ENCODE assay signal across 10 cellular contexts in the genomic region with DNA sequence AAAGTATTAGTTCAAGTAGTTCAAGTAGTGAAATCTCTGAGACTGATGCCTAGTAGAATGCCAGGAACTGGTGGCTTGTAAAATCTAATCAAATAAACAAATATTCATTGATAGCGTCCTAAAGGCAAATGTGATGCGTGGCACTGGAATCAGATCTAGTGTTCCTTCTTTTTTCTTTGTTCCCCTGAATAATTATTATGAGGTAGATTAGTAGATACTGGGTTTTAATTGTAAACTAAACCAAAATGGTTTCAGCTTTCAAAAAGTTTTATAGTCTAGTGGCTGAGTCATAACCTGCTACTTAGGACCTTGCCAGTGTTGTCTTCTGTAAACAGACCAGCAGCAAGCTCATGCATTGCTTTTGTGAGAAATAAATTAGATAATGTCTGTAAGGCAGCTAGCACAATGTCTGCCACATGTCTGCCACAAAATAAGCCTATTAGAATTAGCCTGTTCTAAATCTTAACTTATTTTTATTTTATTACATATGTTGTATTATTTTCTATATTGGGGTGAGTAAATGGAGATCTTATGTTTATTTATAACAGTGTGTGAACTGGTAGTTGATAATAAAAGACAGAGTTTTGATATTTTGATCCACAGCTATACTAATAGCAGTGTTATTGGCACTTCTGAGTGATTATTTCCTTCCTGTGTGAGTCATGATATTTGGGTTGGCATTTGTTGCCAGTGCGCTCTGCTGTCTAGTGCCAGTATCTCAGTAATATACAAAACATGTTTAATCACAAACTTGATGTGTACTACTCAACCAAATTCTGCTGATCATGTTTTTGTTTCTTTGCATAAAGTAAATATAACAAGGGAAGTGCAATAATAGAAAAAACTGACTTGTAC.
A peak's percentile ranks its signal among the peaks of the same experiment; 100 is the strongest.
DNase-seq lines count a peak whose midpoint lies in the region; ATAC-seq and TF ChIP-seq lines count a peak whose summit lies in the region.
"Had no signal": no experiment of that assay in that cellular context is flagged by ENCODE, and none has a peak within 500 bp of the region (broad histone marks: within the 10 kb centered on the region; RNA-seq: fewer than 3 reads in every experiment).

No MANE protein-coding gene starts in this region.

- H3K36me3 Mint-ChIP-seq in chondrocyte (ENCODE audit: low read depth): peaks cover 4% of the 10 kb centered on the region

- H3K27ac ChIP-seq in prostate gland (no peak overlapping the region), esophagus squamous epithelium (no peak overlapping the region), upper lobe of right lung (no peak overlapping the region)
- H3K27ac ChIP-seq: SJCRH30 had no signal

- no peaks in the 10 kb centered on the region for H3K36me3 ChIP-seq in prostate gland
- H3K36me3 ChIP-seq in esophagus squamous epithelium: no peaks in the 10 kb centered on the region
- no peaks in the 10 kb centered on the region for H3K36me3 ChIP-seq in upper lobe of right lung
- H3K36me3 ChIP-seq: SJCRH30 had no signal

- H3K27ac Mint-ChIP-seq in chondrocyte (ENCODE audit: unreplicated experiment): no peak overlapping the region
- H3K27ac Mint-ChIP-seq: activated naive CD4-positive, alpha-beta T cell treated with anti-CD3 and anti-CD28 coated beads for 36 hours had no signal

- H3K4me1 ChIP-seq in prostate gland (replicated peaks) (peaks cover 4% of the 10 kb centered on the region), esophagus squamous epithelium (peaks cover 3 to 12% (median 5%) of the 10 kb centered on the region in 3 donors), upper lobe of right lung (peaks cover 11% of the 10 kb centered on the region)

- H3K9me3 ChIP-seq in prostate gland: no peaks in the 10 kb centered on the region
- no peaks in the 10 kb centered on the region for H3K9me3 ChIP-seq in esophagus squamous epithelium
- H3K9me3 ChIP-seq in upper lobe of right lung: peaks cover 9% of the 10 kb centered on the region
- H3K9me3 ChIP-seq: SJCRH30 had no signal

- TF ChIP-seq POLR2A in prostate gland (IDR thresholded peaks at IDR 0.05) (no peak), esophagus squamous epithelium (IDR thresholded peaks at IDR 0.05) (no peak)

- DNase-seq in ELR (ENCODE audit: low read depth) (peak; percentile 73), NCI-H226 (peak; percentile 47), dermis microvascular lymphatic vessel endothelial cell (ENCODE audit: low read depth in 2 of 2) (peak; percentile 69 to 92), prostate gland (ENCODE audit: low spot score) (peak; percentile 8), chondrocyte (ENCODE audit: low spot score) (no peak), esophagus squamous epithelium (lab: John Stamatoyannopoulos, UW) (no peak), upper lobe of right lung (no peak)
- DNase-seq: activated naive CD4-positive, alpha-beta T cell treated with anti-CD3 and anti-CD28 coated beads for 36 hours had no signal

- no peaks in the 10 kb centered on the region for H3K27me3 ChIP-seq in prostate gland (replicated peaks; ENCODE audit: insufficient read depth)
- H3K27me3 ChIP-seq in esophagus squamous epithelium: no peaks in the 10 kb centered on the region
- H3K27me3 ChIP-seq in upper lobe of right lung: no peaks in the 10 kb centered on the region
- H3K27me3 ChIP-seq: SJCRH30 had no signal

- intact Hi-C loops in prostate gland (cut with DNase I): no loop called here
- intact Hi-C loops in esophagus squamous epithelium (cut with DNase I): no loop called here
- intact Hi-C loops in upper lobe of right lung (cut with DNase I): no loop called here

- TF ChIP-seq CTCF in prostate gland (IDR thresholded peaks at IDR 0.05): no peak
- no peak for TF ChIP-seq CTCF in chondrocyte (IDR thresholded peaks at IDR 0.05)
- no peak for TF ChIP-seq CTCF in esophagus squamous epithelium (IDR thresholded peaks at IDR 0.05)
- no peak for TF ChIP-seq CTCF in upper lobe of right lung (IDR thresholded peaks at IDR 0.05)

- peaks cover 28% of the 10 kb centered on the region for H3K4me1 Mint-ChIP-seq in chondrocyte (ENCODE audit: low read depth)

- no peaks in the 10 kb centered on the region for H3K27me3 Mint-ChIP-seq in chondrocyte (ENCODE audit: low read depth)

- ATAC-seq in upper lobe of right lung (no peak), HG02642 (IDR thresholded peaks at IDR 0.05; ENCODE audit: poor library complexity, unreplicated experiment) (no peak)

- H3K4me3 ChIP-seq in prostate gland: no peak overlapping the region
- H3K4me3 ChIP-seq in esophagus squamous epithelium: no peak overlapping the region
- no peak overlapping the region for H3K4me3 ChIP-seq in upper lobe of right lung
- H3K4me3 ChIP-seq: SJCRH30 had no signal

- no peak overlapping the region for H3K4me3 Mint-ChIP-seq in chondrocyte (ENCODE audit: unreplicated experiment)
- H3K4me3 Mint-ChIP-seq: activated naive CD4-positive, alpha-beta T cell treated with anti-CD3 and anti-CD28 coated beads for 36 hours had no signal

- 26% methylated on average over 3 of the region's 3 CpGs for WGBS in prostate gland
- WGBS in esophagus squamous epithelium, 2 donors: 31 to 54% methylated on average over 3 of the region's 3 CpGs

- peaks cover 15% of the 10 kb centered on the region for H3K9me3 Mint-ChIP-seq in chondrocyte (ENCODE audit: low read depth)

Comparison
In these comparisons a context has a peak if more than half of its experiments do, and no peak if none do; other contexts are left out.
1. DNase-seq: peak in ELR (single experiment), NCI-H226 (single experiment), dermis microvascular lymphatic vessel endothelial cell (2 of 2) and prostate gland (single experiment); none in chondrocyte (single experiment), esophagus squamous epithelium (single experiment) and upper lobe of right lung (single experiment).